7 cellular contexts compared by ENCODE assay signal in genomic region chr4:176791591-176792347, GRCh38. TPM values are rescaled to one million over a fixed set of nuclear protein-coding genes. Genes with fewer than 3 reads are reported as not detected.
DNase-seq lines count a peak whose midpoint lies in the region; ATAC-seq and TF ChIP-seq lines count a peak whose summit lies in the region.

No MANE protein-coding gene starts in this region.

- DNase-seq in MCF 10A (ENCODE audit: unreplicated experiment) (peak; percentile 57), left lobe of liver (ENCODE audit: low spot score) (no peak), thoracic aorta (ENCODE audit: low spot score) (no peak)
- no peak for DNase-seq in CD4-positive, alpha-beta T cell

- no peaks in the 10 kb centered on the region for H3K36me3 Mint-ChIP-seq in MCF 10A (ENCODE audit: insufficient read depth, unreplicated experiment)
- no peaks in the 10 kb centered on the region for H3K36me3 Mint-ChIP-seq in CD4-positive, alpha-beta T cell (ENCODE audit: low read depth)

- peak overlapping the region; percentile 75 for H3K27ac Mint-ChIP-seq in MCF 10A (ENCODE audit: low read depth, unreplicated experiment)
- H3K27ac Mint-ChIP-seq in CD4-positive, alpha-beta T cell: no peak overlapping the region

- TF ChIP-seq CTCF in MCF 10A (IDR thresholded peaks at IDR 0.05; ENCODE audit: unreplicated experiment) (peak; percentile 6), thoracic aorta (IDR thresholded peaks at IDR 0.05) (no peak)
- no peak for TF ChIP-seq CTCF in CD4-positive, alpha-beta T cell (IDR thresholded peaks at IDR 0.05)

- peaks cover 5 to 9% of the 10 kb centered on the region in 2 donors for H3K4me1 ChIP-seq in thoracic aorta (ENCODE audit: control insufficient read depth in 1 of 2, low read depth in 2 of 2)

- H3K27ac ChIP-seq in thoracic aorta: peak overlapping the region; percentile 40 to 58
- no peak overlapping the region for H3K27ac ChIP-seq in CD4-positive, alpha-beta T cell (ENCODE audit: low read depth, low read length)

- H3K9me3 Mint-ChIP-seq in MCF 10A (ENCODE audit: unreplicated experiment): no peaks in the 10 kb centered on the region
- H3K9me3 Mint-ChIP-seq in CD4-positive, alpha-beta T cell: no peaks in the 10 kb centered on the region

- CTCF ChIA-PET in MCF 10A (lab: Yijun Ruan, JAX): interaction anchor here (0.5 to 4.3 kb wide), 25 partner anchors 9 to 761 kb away, joined by 3 to 31 read pairs (median 3); partner anchors contain the start of gene NEIL3
- CTCF ChIA-PET in CD4-positive, alpha-beta T cell (lab: Charles Lee): no interaction called here

- peak overlapping the region; percentile 85 for H3K4me3 Mint-ChIP-seq in MCF 10A (ENCODE audit: unreplicated experiment)
- no peak overlapping the region for H3K4me3 Mint-ChIP-seq in CD4-positive, alpha-beta T cell

- POLR2A ChIA-PET in MCF 10A (lab: Yijun Ruan, JAX): interaction anchor here (0.6 to 2.5 kb wide), 19 partner anchors 10 to 784 kb away, joined by 3 to 25 read pairs (median 4); no protein-coding TSS in a partner anchor
- POLR2A ChIA-PET in CD4-positive, alpha-beta T cell (lab: Charles Lee): no interaction called here

- no peaks in the 10 kb centered on the region for H3K9me3 ChIP-seq in thoracic aorta
- no peaks in the 10 kb centered on the region for H3K9me3 ChIP-seq in CD4-positive, alpha-beta T cell (ENCODE audit: control insufficient read depth, low read length)

- peaks cover 34% of the 10 kb centered on the region for H3K4me1 Mint-ChIP-seq in MCF 10A (ENCODE audit: insufficient read depth, unreplicated experiment)
- H3K4me1 Mint-ChIP-seq in CD4-positive, alpha-beta T cell (ENCODE audit: low read depth): peaks cover 23% of the 10 kb centered on the region

- no TSS peak for BruUV-seq in MCF 10A (replicated peaks; lab: Mats Ljungman, UMichigan)

- no peaks in the 10 kb centered on the region for H3K27me3 Mint-ChIP-seq in MCF 10A (ENCODE audit: insufficient read depth, unreplicated experiment)
- peaks cover 70% of the 10 kb centered on the region for H3K27me3 Mint-ChIP-seq in CD4-positive, alpha-beta T cell

- ATAC-seq in GM19035 (IDR thresholded peaks at IDR 0.05; ENCODE audit: unreplicated experiment) (peak; percentile 20), HG03025 (IDR thresholded peaks at IDR 0.05; ENCODE audit: low FRiP score, unreplicated experiment) (peak; percentile 14), left lobe of liver (peak; percentile 38), thoracic aorta (ENCODE audit: insufficient number of reproducible peaks, low FRiP score, low read depth) (peak; percentile 29), HG02798 (IDR thresholded peaks at IDR 0.05; ENCODE audit: poor library complexity, unreplicated experiment) (no peak)
- ATAC-seq in CD4-positive, alpha-beta T cell (ENCODE audit: poor library complexity): no peak

- intact Hi-C loops in MCF 10A (cut with micrococcal nuclease): loop anchor here (1.0 to 5.0 kb wide), 7 partner anchors 111 to 546 kb away; no protein-coding TSS in a partner anchor
- intact Hi-C loops in CD4-positive, alpha-beta T cell (cut with DNase I, micrococcal nuclease): no loop called here

- H3K27me3 ChIP-seq in thoracic aorta (replicated peaks; ENCODE audit: insufficient read depth): no peaks in the 10 kb centered on the region
- H3K27me3 ChIP-seq in CD4-positive, alpha-beta T cell (ENCODE audit: control insufficient read depth, insufficient read depth, low read length): peaks cover 37% of the 10 kb centered on the region

- H3K36me3 ChIP-seq in thoracic aorta: no peaks in the 10 kb centered on the region

- peak overlapping the region; percentile 77 for H3K4me3 ChIP-seq in thoracic aorta

RNA-seq across cellular contexts. Expression of gene VEGFC, which starts 1.0 kb away (rescaled TPM):
- total RNA-seq in MCF 10A (2022) (11.1 and 14.2 TPM in 2 replicates), left lobe of liver (1.5 TPM), thoracic aorta (10 to 100 TPM in 1 of 2 donors, 1 to 10 TPM in 1; 5.1 to 20.4 TPM)
- total RNA-seq in CD4-positive, alpha-beta T cell: not detected

Comparison
In these comparisons a context has a peak if more than half of its experiments do, and no peak if none do; other contexts are left out.
1. ATAC-seq: peak in GM19035 (single experiment), HG03025 (single experiment), left lobe of liver (single experiment) and thoracic aorta (single experiment); none in HG02798 (single experiment) and CD4-positive, alpha-beta T cell (single experiment).